In genomic region chr17:74119960-74120359, GRCh38 we compare ENCODE assay signal across 17 cellular contexts.
"Had no signal": no experiment of that assay in that cellular context is flagged by ENCODE, and none has a peak within 500 bp of the region (broad histone marks: within the 10 kb centered on the region; RNA-seq: fewer than 3 reads in every experiment).

No MANE protein-coding gene starts in this region.

- H3K4me1 ChIP-seq: gastrocnemius medialis, lower lobe of right lung, prostate gland, right lobe of liver had no signal

- H3K4me3 ChIP-seq: gastrocnemius medialis, lower lobe of right lung, prostate gland, right lobe of liver had no signal

- H3K36me3 ChIP-seq: gastrocnemius medialis, lower lobe of right lung, prostate gland, right lobe of liver had no signal

- ATAC-seq: effector memory CD8-positive, alpha-beta T cell; gastrocnemius medialis; lower lobe of right lung; right lobe of liver; stimulated activated naive B cell treated with anti-CD40 and anti-IgM and Interleukin-4, amounts not matched to agents 10 μg/mL and 1 μg/mL and 100 μg/mL, for 72 hours; T-helper 17 cell had no signal

- H3K27ac ChIP-seq: epithelial cell of prostate, gastrocnemius medialis, lower lobe of right lung, prostate gland, right lobe of liver had no signal

- DNase-seq: activated CD4-positive, alpha-beta T cell treated with anti-CD3 and anti-CD28 coated beads, Interleukin-2, amount 50 U/mL, for 1 hour; activated CD4-positive, CD25-positive, alpha-beta regulatory T cell; activated gamma-delta T cell; cerebellar nuclear complex; effector memory CD8-positive, alpha-beta T cell; gastrocnemius medialis; hippocampal formation; kidney glomerular epithelial cell; lower lobe of right lung; naive B cell; right lobe of liver; stimulated activated CD4-positive, alpha-beta T cell treated with anti-CD3 and anti-CD28 coated beads, Interleukin-1b, Interleukin-23, amount 100 ng/mL, for 48 hours; stimulated activated naive B cell treated with anti-CD40 and anti-IgM and Interleukin-4, amounts not matched to agents 10 μg/mL and 1 μg/mL and 100 μg/mL, for 72 hours; T-helper 17 cell; trophoblast cell had no signal

- H3K9me3 ChIP-seq: gastrocnemius medialis, lower lobe of right lung, prostate gland, right lobe of liver had no signal

- H3K27me3 ChIP-seq: right lobe of liver had no signal
